Comparison of ENCODE assay signal across 19 cellular contexts in the genomic region with DNA sequence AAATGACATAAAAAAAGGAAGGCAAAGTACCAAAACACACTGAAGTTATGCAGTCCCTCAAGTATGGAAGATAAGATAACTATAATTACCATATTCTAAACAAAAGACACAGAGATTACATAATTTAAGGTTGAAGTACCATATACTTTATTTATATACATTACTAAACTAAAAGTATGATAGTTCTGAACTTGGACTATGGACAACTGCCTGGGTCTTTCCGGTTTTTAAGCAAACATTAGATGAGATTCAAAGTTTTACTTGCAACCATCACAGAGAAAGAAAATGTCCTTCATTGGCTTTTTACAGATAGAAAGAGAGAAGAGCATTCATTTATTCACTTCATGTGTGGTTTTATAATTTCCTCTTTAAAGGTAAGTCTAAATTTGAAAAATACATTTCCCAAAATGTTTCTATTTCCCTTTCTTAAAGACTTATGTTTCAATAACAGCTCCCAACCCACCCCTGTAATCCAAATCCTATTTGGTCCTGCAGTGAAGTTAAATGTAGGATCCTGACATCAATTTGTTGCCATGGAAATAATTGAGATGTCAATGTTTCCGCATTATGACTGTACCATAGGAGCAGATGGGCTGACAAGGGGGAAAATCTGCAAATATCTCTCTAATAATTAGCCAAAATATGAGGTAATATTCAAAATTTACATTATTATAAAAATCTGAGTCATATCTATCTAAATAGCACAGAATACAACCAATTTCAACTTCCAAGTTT.
"Had no signal": no experiment of that assay in that cellular context is flagged by ENCODE, and none has a peak within 500 bp of the region (broad histone marks: within the 10 kb centered on the region; RNA-seq: fewer than 3 reads in every experiment).

No MANE protein-coding gene starts in this region.

- DNase-seq: activated CD4-positive, alpha-beta T cell treated with anti-CD3 and anti-CD28 coated beads for 1 hour; activated gamma-delta T cell treated with Interleukin-2 at 50 U/mL for 16 hours; activated T-cell treated with anti-CD3 and anti-CD28 coated beads, Interleukin-2, amount 50 U/mL, for 1 hour; anterior cingulate cortex; effector CD4-positive, alpha-beta T cell; heart right ventricle; left ventricle myocardium inferior; natural killer cell; retina; stimulated activated CD4-positive, alpha-beta T cell treated with anti-CD3 and anti-CD28 coated beads, Interleukin-4, amount 100 ng/mL, for 1 hour; stimulated activated naive CD4-positive, alpha-beta T cell; testis; trophoblast cell; uterus had no signal

- H3K4me1 Mint-ChIP-seq: activated naive CD4-positive, alpha-beta T cell treated with anti-CD3 and anti-CD28 coated beads, Interleukin-2, amount 50 U/mL, for 24 hours; natural killer cell had no signal

- ATAC-seq: heart right ventricle, natural killer cell had no signal

- H3K27ac Mint-ChIP-seq: activated naive CD4-positive, alpha-beta T cell treated with anti-CD3 and anti-CD28 coated beads, Interleukin-2, amount 50 U/mL, for 24 hours; brain; natural killer cell; progenitor cell of endocrine pancreas had no signal

- H3K27me3 ChIP-seq: heart right ventricle, testis, uterus had no signal

- H3K4me1 ChIP-seq: testis, uterus had no signal

- H3K4me3 Mint-ChIP-seq: activated naive CD4-positive, alpha-beta T cell treated with anti-CD3 and anti-CD28 coated beads, Interleukin-2, amount 50 U/mL, for 24 hours; brain; mesothelial cell of epicardium; natural killer cell had no signal

- H3K4me3 ChIP-seq: heart right ventricle, left ventricle myocardium inferior, testis, uterus had no signal

- H3K9me3 Mint-ChIP-seq: activated naive CD4-positive, alpha-beta T cell treated with anti-CD3 and anti-CD28 coated beads, Interleukin-2, amount 50 U/mL, for 24 hours; natural killer cell had no signal

- H3K27ac ChIP-seq: heart right ventricle, left ventricle myocardium inferior, testis, uterus, VCaP had no signal

- H3K9me3 ChIP-seq: heart right ventricle, left ventricle myocardium inferior, testis, uterus had no signal

- H3K36me3 Mint-ChIP-seq: activated naive CD4-positive, alpha-beta T cell treated with anti-CD3 and anti-CD28 coated beads, Interleukin-2, amount 50 U/mL, for 24 hours; natural killer cell had no signal

- H3K27me3 Mint-ChIP-seq: brain, progenitor cell of endocrine pancreas had no signal

- H3K36me3 ChIP-seq: heart right ventricle, left ventricle myocardium inferior, uterus had no signal
